Comparison of ENCODE assay signal across 23 cellular contexts in the genomic region with DNA sequence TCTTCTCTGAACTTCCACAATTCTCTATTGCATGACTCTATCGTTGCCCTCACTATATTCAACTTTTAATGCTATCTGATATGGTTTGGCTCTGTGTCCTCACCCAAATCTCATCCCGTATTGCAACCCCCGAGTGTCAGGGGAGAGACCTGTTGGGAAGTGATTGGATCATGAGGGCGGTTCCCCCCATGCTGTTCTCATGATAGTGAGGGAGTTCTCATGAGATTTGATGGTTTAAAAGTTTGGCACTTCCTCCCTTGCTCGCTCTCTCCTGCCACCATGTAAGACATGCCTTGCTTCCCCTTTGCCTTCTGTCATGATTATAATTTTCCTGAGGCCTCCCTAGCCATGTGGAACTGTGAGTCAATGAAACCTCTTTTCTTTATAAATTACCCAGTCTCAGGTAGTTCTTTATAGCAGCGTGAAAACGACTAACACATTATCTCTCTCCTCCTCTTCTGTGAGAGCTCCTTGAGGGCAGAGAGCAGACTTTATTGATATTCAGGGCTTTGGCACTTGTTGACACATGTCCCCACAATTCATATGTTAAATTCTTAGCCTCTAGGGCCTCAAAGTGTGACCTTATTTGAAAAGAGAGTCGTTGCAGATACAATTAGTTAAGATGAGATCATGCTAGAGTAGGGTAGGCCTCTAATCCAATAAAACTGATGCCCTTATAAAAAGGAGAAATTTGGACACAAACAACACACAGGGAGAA. TPM values are rescaled to one million over a fixed set of nuclear protein-coding genes. Genes with fewer than 3 reads are reported as not detected.
"Had no signal": no experiment of that assay in that cellular context is flagged by ENCODE, and none has a peak within 500 bp of the region (broad histone marks: within the 10 kb centered on the region; RNA-seq: fewer than 3 reads in every experiment).

No MANE protein-coding gene starts in this region.

- H3K9me3 Mint-ChIP-seq: activated CD4-positive, alpha-beta memory T cell treated with anti-CD3 and anti-CD28 coated beads, Interleukin-2, amount 10 ng/mL, durations not matched to agents 7 days and 5 days; activated CD4-positive, alpha-beta T cell treated with anti-CD3 and anti-CD28 coated beads, Interleukin-2, amount 10 ng/mL, durations not matched to agents 7 days and 5 days; activated naive CD4-positive, alpha-beta T cell treated with anti-CD3 and anti-CD28 coated beads, Interleukin-2, amount 50 U/mL, for 72 hours; activated T-cell treated with anti-CD3 and anti-CD28 coated beads, Interleukin-2, amount 50 U/mL, for 4 hours; activated T-helper 17 cell treated with anti-CD3 and anti-CD28 coated beads, Interleukin-2, amount 50 U/mL, for 72 hours; central memory CD8-positive, alpha-beta T cell; naive thymus-derived CD4-positive, alpha-beta T cell had no signal

- H3K36me3 Mint-ChIP-seq: activated naive CD4-positive, alpha-beta T cell treated with anti-CD3 and anti-CD28 coated beads, Interleukin-2, amount 50 U/mL, for 72 hours; immature natural killer cell; naive thymus-derived CD4-positive, alpha-beta T cell had no signal

- H3K27me3 Mint-ChIP-seq: activated CD4-positive, alpha-beta memory T cell treated with anti-CD3 and anti-CD28 coated beads, Interleukin-2, amount 10 ng/mL, durations not matched to agents 7 days and 5 days; activated CD4-positive, alpha-beta T cell treated with anti-CD3 and anti-CD28 coated beads, Interleukin-2, amount 10 ng/mL, durations not matched to agents 7 days and 5 days; activated T-helper 17 cell treated with anti-CD3 and anti-CD28 coated beads, Interleukin-2, amount 50 U/mL, for 72 hours; central memory CD8-positive, alpha-beta T cell; dendritic cell treated with granulocyte-macrophage colony-stimulating factor and Interleukin-4, amounts not matched to agents 40 ng/mL and 50 ng/mL, for 4 days; T-helper 17 cell had no signal

- H3K27ac ChIP-seq: suprapubic skin, tibial artery had no signal

- H3K9me3 ChIP-seq: suprapubic skin, tibial artery had no signal

- H3K27me3 ChIP-seq: suprapubic skin, tibial artery had no signal

- H3K4me3 ChIP-seq: suprapubic skin, tibial artery had no signal

- ATAC-seq: activated naive CD4-positive, alpha-beta T cell treated with anti-CD3 and anti-CD28 coated beads, Interleukin-2, amount 50 U/mL, for 72 hours; activated T-cell treated with anti-CD3 and anti-CD28 coated beads, Interleukin-2, amount 50 U/mL, for 4 hours; activated T-helper 17 cell treated with anti-CD3 and anti-CD28 coated beads, Interleukin-2, amount 50 U/mL, for 72 hours; left colon; naive thymus-derived CD4-positive, alpha-beta T cell; T-helper 17 cell had no signal

- H3K4me1 ChIP-seq: suprapubic skin, tibial artery had no signal

- H3K4me1 Mint-ChIP-seq: activated CD4-positive, alpha-beta memory T cell treated with anti-CD3 and anti-CD28 coated beads, Interleukin-2, amount 10 ng/mL, durations not matched to agents 7 days and 5 days; activated CD4-positive, alpha-beta T cell treated with anti-CD3 and anti-CD28 coated beads, Interleukin-2, amount 10 ng/mL, durations not matched to agents 7 days and 5 days; activated T-helper 17 cell treated with anti-CD3 and anti-CD28 coated beads, Interleukin-2, amount 50 U/mL, for 72 hours; central memory CD8-positive, alpha-beta T cell; immature natural killer cell; naive thymus-derived CD4-positive, alpha-beta T cell; T-helper 17 cell had no signal

- DNase-seq: activated CD4-positive, alpha-beta memory T cell treated with anti-CD3 and anti-CD28 coated beads, Interleukin-2, amount 10 ng/mL, durations not matched to agents 7 days and 5 days; activated CD4-positive, alpha-beta T cell treated with anti-CD3 and anti-CD28 coated beads for 1 hour; activated CD4-positive, alpha-beta T cell treated with anti-CD3 and anti-CD28 coated beads, Interleukin-2, amount 10 ng/mL, durations not matched to agents 7 days and 5 days; activated T-cell treated with anti-CD3 and anti-CD28 coated beads, Interleukin-2, amount 50 U/mL, for 4 hours; endodermal cell; immature natural killer cell; kidney; left colon; midbrain; naive thymus-derived CD4-positive, alpha-beta T cell; nucleus accumbens; right cardiac atrium; stimulated activated naive CD4-positive, alpha-beta T cell; T-helper 17 cell; T1000; tibial artery had no signal

- H3K27ac Mint-ChIP-seq: activated CD4-positive, alpha-beta memory T cell treated with anti-CD3 and anti-CD28 coated beads, Interleukin-2, amount 10 ng/mL, durations not matched to agents 7 days and 5 days; activated CD4-positive, alpha-beta T cell treated with anti-CD3 and anti-CD28 coated beads, Interleukin-2, amount 10 ng/mL, durations not matched to agents 7 days and 5 days; activated T-helper 17 cell treated with anti-CD3 and anti-CD28 coated beads, Interleukin-2, amount 50 U/mL, for 72 hours; dendritic cell treated with granulocyte-macrophage colony-stimulating factor and Interleukin-4, amounts not matched to agents 40 ng/mL and 50 ng/mL, for 4 days; immature natural killer cell; naive thymus-derived CD4-positive, alpha-beta T cell; T-helper 17 cell had no signal

- H3K4me3 Mint-ChIP-seq: activated CD4-positive, alpha-beta memory T cell treated with anti-CD3 and anti-CD28 coated beads, Interleukin-2, amount 10 ng/mL, durations not matched to agents 7 days and 5 days; activated CD4-positive, alpha-beta T cell treated with anti-CD3 and anti-CD28 coated beads, Interleukin-2, amount 10 ng/mL, durations not matched to agents 7 days and 5 days; activated T-cell treated with anti-CD3 and anti-CD28 coated beads, Interleukin-2, amount 50 U/mL, for 4 hours; activated T-helper 17 cell treated with anti-CD3 and anti-CD28 coated beads, Interleukin-2, amount 50 U/mL, for 72 hours; central memory CD8-positive, alpha-beta T cell; dendritic cell treated with granulocyte-macrophage colony-stimulating factor and Interleukin-4, amounts not matched to agents 40 ng/mL and 50 ng/mL, for 4 days; endodermal cell; immature natural killer cell; naive thymus-derived CD4-positive, alpha-beta T cell; neural crest cell; T-helper 17 cell had no signal

- H3K36me3 ChIP-seq: suprapubic skin, tibial artery had no signal

RNA-seq across cellular contexts. Expression of a gene that starts 52.1 kb away (rescaled TPM):
- total RNA-seq: activated T-cell treated with anti-CD3 and anti-CD28 coated beads, Interleukin-2, amount 50 U/mL, for 4 hours; neural crest cell; pulmonary artery endothelial cell; suprapubic skin had no signal
